ENCODE assay signal across 9 cellular contexts in the genomic region with DNA sequence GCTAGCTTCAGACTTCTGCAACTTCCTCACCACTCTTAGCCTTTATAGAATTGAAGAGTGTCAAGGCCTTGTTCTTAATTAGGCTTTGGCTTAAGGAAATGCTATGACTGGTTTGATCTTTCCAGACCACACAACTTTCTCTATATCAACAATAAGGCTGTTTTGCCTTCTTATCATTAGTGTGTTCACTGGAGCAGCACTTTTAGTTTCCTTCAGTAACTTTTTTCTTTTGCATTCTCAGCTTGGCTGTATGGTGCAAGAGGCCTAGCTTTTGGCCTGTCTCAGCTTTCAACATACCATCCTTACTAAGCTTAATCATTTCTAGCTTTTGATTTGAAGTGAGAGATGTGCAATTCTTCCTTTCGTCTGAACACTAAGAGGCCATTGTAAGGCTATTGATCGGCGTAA. TPM values are rescaled to one million over a fixed set of nuclear protein-coding genes. Genes with fewer than 3 reads are reported as not detected.
DNase-seq lines count a peak whose midpoint lies in the region; ATAC-seq and TF ChIP-seq lines count a peak whose summit lies in the region.
"Had no signal": no experiment of that assay in that cellular context is flagged by ENCODE, and none has a peak within 500 bp of the region (broad histone marks: within the 10 kb centered on the region; RNA-seq: fewer than 3 reads in every experiment).

No MANE protein-coding gene starts in this region.

- no peak overlapping the region for H3K56ac ChIP-seq in mesendoderm (ENCODE audit: low read length)

- no peak overlapping the region for H2BK5ac ChIP-seq in mesendoderm (ENCODE audit: low read length)

- no peak overlapping the region for H3K18ac ChIP-seq in mesendoderm (ENCODE audit: low read length)

- no peak overlapping the region for H2BK15ac ChIP-seq in mesendoderm (replicated peaks; ENCODE audit: low read depth)

- no peak overlapping the region for H3K4me2 ChIP-seq in mesendoderm (ENCODE audit: low read length)

- H3K4me3 ChIP-seq in mucosa of descending colon, result no peak overlapping the region
- H3K4me3 ChIP-seq in mesendoderm (ENCODE audit: low read length), result no peak overlapping the region

- intact Hi-C loops in mucosa of descending colon (cut with DNase I, micrococcal nuclease), result no loop called here

- H2BK120ac ChIP-seq in mesendoderm (ENCODE audit: low read depth, low read length), result no peak overlapping the region

- TF ChIP-seq CTCF in mucosa of descending colon (IDR thresholded peaks at IDR 0.05) (no peak), mesothelial cell of epicardium (IDR thresholded peaks at IDR 0.05; ENCODE audit: unreplicated experiment) (no peak)

- no peaks in the 10 kb centered on the region for H3K9me3 ChIP-seq in mucosa of descending colon

- H3K23ac ChIP-seq in mesendoderm (ENCODE audit: low read length), result no peak overlapping the region

- H3K9ac ChIP-seq in mesendoderm (ENCODE audit: low read length), result no peak overlapping the region

- no peak overlapping the region for H2AK5ac ChIP-seq in mesendoderm (ENCODE audit: low read length)

- H3K27me3 ChIP-seq in mesendoderm (ENCODE audit: insufficient read depth, low read length, poor library complexity), result no peaks in the 10 kb centered on the region

- H3K4me3 Mint-ChIP-seq in mesothelial cell of epicardium, result no peak overlapping the region

- no peak overlapping the region for H3K27ac ChIP-seq in mesendoderm (ENCODE audit: low read depth, low read length)

- H3K9me3 Mint-ChIP-seq in mesothelial cell of epicardium, result peaks cover 9% of the 10 kb centered on the region

- ATAC-seq in GM18867 (IDR thresholded peaks at IDR 0.05; ENCODE audit: unreplicated experiment) (peak; percentile 78), GM21737 (IDR thresholded peaks at IDR 0.05; ENCODE audit: unreplicated experiment) (peak; percentile 67), HG03571 (IDR thresholded peaks at IDR 0.05; ENCODE audit: unreplicated experiment) (peak; percentile 80), mucosa of descending colon (peak; percentile 17)

- WGBS in mesendoderm (ENCODE audit: extremely low coverage, insufficient coverage, low lambda C conversion rate), result no CpG with 5 or more reads among the region's 3 CpGs

- H4K5ac ChIP-seq in mesendoderm (ENCODE audit: low read length), result no peak overlapping the region

- no peaks in the 10 kb centered on the region for H3K79me2 ChIP-seq in mesendoderm (ENCODE audit: control insufficient read depth, insufficient read depth, low read length)

- H3K4ac ChIP-seq in mesendoderm (ENCODE audit: low read depth, low read length), result no peak overlapping the region

- no peaks in the 10 kb centered on the region for H3K4me1 Mint-ChIP-seq in mesothelial cell of epicardium

- H4K8ac ChIP-seq in mesendoderm (ENCODE audit: low read depth, low read length), result no peak overlapping the region

- H3K27me3 Mint-ChIP-seq in mesothelial cell of epicardium (ENCODE audit: low read depth), result no peaks in the 10 kb centered on the region

- DNase-seq in mucosa of descending colon, result no peak
- no peak for DNase-seq in mesendoderm
- DNase-seq in mesothelial cell of epicardium (ENCODE audit: low spot score in 2 of 2, unreplicated experiment in 2 of 2), result no peak
- DNase-seq in DMS79 (lab: John Stamatoyannopoulos, UW), result no peak
- DNase-seq in effector CD4-positive, alpha-beta T cell, result no peak
- DNase-seq: NCI-H748 treated with DMSO at 0.1 percent for 48 hours had no signal

- H3K36me3 ChIP-seq in mucosa of descending colon (ENCODE audit: low read depth) (no peaks in the 10 kb centered on the region), mesendoderm (ENCODE audit: control insufficient read depth, insufficient read depth, low read length) (no peaks in the 10 kb centered on the region)

- peaks cover 7% of the 10 kb centered on the region for H3K36me3 Mint-ChIP-seq in mesothelial cell of epicardium

- H3K4me1 ChIP-seq in mucosa of descending colon (ENCODE audit: low read depth) (no peaks in the 10 kb centered on the region), mesendoderm (ENCODE audit: control insufficient read depth, low read depth, low read length) (no peaks in the 10 kb centered on the region)

- H3K27ac Mint-ChIP-seq in mesothelial cell of epicardium, result no peak overlapping the region

- H3K79me1 ChIP-seq in mesendoderm (ENCODE audit: low read length), result no peaks in the 10 kb centered on the region

RNA-seq across cellular contexts. Expression of a gene that starts 8.6 kb away (rescaled TPM):
- 100 to 1,000 TPM in 1 of 3 donors, 10 to 100 TPM in 2; 91.0 to 155 (median 99.3) TPM for total RNA-seq in mucosa of descending colon
- polyA plus RNA-seq in mesendoderm (2013, experiment 1 of 2), result 17.3 TPM
- polyA plus RNA-seq in mesendoderm (2013, experiment 2 of 2), result 16.8 TPM
- 37.8 to 40.1 TPM (median 38.5 TPM) in 3 replicates for total RNA-seq in mesothelial cell of epicardium

Comparison
In these comparisons a context has a peak if more than half of its experiments do, and no peak if none do; other contexts are left out.
1. ATAC-seq: peak in every context shown above with its lines; median percentile 80 in HG03571; 78 in GM18867; 67 in GM21737; 17 in mucosa of descending colon.